In the genomic region with DNA sequence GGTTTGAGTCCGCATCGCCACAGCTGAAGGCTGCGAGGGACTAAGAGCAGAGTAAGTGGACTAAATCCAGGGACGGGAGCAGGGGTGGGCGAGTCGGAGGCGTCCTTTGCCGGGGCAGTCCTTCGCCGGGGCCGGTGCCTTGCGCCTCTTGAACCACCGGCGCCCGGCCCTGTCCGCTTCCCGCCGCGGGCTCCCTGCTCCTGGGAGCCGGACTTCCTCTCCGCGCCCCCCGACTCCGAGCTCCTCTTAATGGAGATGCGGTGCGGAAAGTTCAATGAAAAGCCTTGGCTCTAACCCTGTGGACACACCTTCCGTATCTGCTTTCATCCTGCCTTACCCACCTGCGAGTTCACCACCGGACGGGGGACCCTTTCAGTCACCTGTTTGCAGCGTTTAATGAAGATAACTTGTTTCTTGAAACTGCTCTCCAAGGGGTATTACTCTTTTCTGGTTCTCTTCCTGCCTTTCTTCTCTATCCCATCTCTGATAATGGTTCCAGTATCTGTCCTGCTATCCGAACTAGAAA, we compare ENCODE assay signal across 1 cellular context.
TF ChIP-seq lines count a peak whose summit lies in the region.

No MANE protein-coding gene starts in this region.

TF ChIP-seq in GM12878, 131 proteins besides CTCF, POLR2A, EP300 and RAD21 (continued from another document):
- TF ChIP-seq, protein P1, sequence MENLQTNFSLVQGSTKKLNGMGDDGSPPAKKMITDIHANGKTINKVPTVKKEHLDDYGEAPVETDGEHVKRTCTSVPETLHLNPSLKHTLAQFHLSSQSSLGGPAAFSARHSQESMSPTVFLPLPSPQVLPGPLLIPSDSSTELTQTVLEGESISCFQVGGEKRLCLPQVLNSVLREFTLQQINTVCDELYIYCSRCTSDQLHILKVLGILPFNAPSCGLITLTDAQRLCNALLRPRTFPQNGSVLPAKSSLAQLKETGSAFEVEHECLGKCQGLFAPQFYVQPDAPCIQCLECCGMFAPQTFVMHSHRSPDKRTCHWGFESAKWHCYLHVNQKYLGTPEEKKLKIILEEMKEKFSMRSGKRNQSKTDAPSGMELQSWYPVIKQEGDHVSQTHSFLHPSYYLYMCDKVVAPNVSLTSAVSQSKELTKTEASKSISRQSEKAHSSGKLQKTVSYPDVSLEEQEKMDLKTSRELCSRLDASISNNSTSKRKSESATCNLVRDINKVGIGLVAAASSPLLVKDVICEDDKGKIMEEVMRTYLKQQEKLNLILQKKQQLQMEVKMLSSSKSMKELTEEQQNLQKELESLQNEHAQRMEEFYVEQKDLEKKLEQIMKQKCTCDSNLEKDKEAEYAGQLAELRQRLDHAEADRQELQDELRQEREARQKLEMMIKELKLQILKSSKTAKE (IDR thresholded peaks at IDR 0.05; ENCODE audit: low read depth, poor library complexity, severe bottlenecking) = no peak
- TF ChIP-seq KAT2A (conservative IDR thresholded peaks at IDR 0.05; ENCODE audit: control insufficient read depth, low read depth, low read length) (no peak), SPI1 (IDR thresholded peaks at IDR 0.05; ENCODE audit: borderline replicate concordance, insufficient read depth, low read depth, low read length) (no peak), ASH2L (IDR thresholded peaks at IDR 0.05; ENCODE audit: borderline replicate concordance, low read depth) (peak; percentile 69; the same call in 1 of the 2 replicates), ZNF217 (IDR thresholded peaks at IDR 0.05) (no peak), NR2C2 (IDR thresholded peaks at IDR 0.05; ENCODE audit: borderline replicate concordance, control insufficient read depth, insufficient read length, low read depth) (no peak), ZNF622 (IDR thresholded peaks at IDR 0.05) (no peak), CHD1 (IDR thresholded peaks at IDR 0.05; ENCODE audit: low read depth, low read length) (0 out of 2 replicates have a peak, but pooled peaks have one; percentile 84), MYC (IDR thresholded peaks at IDR 0.05; ENCODE audit: insufficient read depth, insufficient read length, insufficient replicate concordance, low read length, severe bottlenecking) (no peak), ZNF274 (IDR thresholded peaks at IDR 0.05; ENCODE audit: insufficient read depth, insufficient read length) (no peak), DPF2 (IDR thresholded peaks at IDR 0.05) (peak; percentile 65), SMAD5 (IDR thresholded peaks at IDR 0.05; ENCODE audit: low read depth) (no peak), LARP7 (IDR thresholded peaks at IDR 0.05) (peak; percentile 81; the same call in 1 of the 2 replicates), SRF (IDR thresholded peaks at IDR 0.05; ENCODE audit: low read depth in 2 of 2, low read length in 2 of 2) (no peak), CBX5 (IDR thresholded peaks at IDR 0.05; ENCODE audit: low read depth) (peak; percentile 74; the same call in 1 of the 2 replicates)
- TF ChIP-seq, protein P2, sequence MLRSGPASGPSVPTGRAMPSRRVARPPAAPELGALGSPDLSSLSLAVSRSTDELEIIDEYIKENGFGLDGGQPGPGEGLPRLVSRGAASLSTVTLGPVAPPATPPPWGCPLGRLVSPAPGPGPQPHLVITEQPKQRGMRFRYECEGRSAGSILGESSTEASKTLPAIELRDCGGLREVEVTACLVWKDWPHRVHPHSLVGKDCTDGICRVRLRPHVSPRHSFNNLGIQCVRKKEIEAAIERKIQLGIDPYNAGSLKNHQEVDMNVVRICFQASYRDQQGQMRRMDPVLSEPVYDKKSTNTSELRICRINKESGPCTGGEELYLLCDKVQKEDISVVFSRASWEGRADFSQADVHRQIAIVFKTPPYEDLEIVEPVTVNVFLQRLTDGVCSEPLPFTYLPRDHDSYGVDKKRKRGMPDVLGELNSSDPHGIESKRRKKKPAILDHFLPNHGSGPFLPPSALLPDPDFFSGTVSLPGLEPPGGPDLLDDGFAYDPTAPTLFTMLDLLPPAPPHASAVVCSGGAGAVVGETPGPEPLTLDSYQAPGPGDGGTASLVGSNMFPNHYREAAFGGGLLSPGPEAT (IDR thresholded peaks at IDR 0.05; ENCODE audit: low read depth) = no peak
- TF ChIP-seq, protein P3, sequence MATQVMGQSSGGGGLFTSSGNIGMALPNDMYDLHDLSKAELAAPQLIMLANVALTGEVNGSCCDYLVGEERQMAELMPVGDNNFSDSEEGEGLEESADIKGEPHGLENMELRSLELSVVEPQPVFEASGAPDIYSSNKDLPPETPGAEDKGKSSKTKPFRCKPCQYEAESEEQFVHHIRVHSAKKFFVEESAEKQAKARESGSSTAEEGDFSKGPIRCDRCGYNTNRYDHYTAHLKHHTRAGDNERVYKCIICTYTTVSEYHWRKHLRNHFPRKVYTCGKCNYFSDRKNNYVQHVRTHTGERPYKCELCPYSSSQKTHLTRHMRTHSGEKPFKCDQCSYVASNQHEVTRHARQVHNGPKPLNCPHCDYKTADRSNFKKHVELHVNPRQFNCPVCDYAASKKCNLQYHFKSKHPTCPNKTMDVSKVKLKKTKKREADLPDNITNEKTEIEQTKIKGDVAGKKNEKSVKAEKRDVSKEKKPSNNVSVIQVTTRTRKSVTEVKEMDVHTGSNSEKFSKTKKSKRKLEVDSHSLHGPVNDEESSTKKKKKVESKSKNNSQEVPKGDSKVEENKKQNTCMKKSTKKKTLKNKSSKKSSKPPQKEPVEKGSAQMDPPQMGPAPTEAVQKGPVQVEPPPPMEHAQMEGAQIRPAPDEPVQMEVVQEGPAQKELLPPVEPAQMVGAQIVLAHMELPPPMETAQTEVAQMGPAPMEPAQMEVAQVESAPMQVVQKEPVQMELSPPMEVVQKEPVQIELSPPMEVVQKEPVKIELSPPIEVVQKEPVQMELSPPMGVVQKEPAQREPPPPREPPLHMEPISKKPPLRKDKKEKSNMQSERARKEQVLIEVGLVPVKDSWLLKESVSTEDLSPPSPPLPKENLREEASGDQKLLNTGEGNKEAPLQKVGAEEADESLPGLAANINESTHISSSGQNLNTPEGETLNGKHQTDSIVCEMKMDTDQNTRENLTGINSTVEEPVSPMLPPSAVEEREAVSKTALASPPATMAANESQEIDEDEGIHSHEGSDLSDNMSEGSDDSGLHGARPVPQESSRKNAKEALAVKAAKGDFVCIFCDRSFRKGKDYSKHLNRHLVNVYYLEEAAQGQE (IDR thresholded peaks at IDR 0.05; ENCODE audit: low read depth, low read length) = no peak
- TF ChIP-seq, protein P4, sequence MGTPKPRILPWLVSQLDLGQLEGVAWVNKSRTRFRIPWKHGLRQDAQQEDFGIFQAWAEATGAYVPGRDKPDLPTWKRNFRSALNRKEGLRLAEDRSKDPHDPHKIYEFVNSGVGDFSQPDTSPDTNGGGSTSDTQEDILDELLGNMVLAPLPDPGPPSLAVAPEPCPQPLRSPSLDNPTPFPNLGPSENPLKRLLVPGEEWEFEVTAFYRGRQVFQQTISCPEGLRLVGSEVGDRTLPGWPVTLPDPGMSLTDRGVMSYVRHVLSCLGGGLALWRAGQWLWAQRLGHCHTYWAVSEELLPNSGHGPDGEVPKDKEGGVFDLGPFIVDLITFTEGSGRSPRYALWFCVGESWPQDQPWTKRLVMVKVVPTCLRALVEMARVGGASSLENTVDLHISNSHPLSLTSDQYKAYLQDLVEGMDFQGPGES (IDR thresholded peaks at IDR 0.05) = no peak
- TF ChIP-seq, protein P5, sequence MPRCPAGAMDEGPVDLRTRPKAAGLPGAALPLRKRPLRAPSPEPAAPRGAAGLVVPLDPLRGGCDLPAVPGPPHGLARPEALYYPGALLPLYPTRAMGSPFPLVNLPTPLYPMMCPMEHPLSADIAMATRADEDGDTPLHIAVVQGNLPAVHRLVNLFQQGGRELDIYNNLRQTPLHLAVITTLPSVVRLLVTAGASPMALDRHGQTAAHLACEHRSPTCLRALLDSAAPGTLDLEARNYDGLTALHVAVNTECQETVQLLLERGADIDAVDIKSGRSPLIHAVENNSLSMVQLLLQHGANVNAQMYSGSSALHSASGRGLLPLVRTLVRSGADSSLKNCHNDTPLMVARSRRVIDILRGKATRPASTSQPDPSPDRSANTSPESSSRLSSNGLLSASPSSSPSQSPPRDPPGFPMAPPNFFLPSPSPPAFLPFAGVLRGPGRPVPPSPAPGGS (IDR thresholded peaks at IDR 0.05; ENCODE audit: borderline replicate concordance, insufficient read depth, low read depth, low read length, poor library complexity, severe bottlenecking) = no peak
- TF ChIP-seq, protein P6, sequence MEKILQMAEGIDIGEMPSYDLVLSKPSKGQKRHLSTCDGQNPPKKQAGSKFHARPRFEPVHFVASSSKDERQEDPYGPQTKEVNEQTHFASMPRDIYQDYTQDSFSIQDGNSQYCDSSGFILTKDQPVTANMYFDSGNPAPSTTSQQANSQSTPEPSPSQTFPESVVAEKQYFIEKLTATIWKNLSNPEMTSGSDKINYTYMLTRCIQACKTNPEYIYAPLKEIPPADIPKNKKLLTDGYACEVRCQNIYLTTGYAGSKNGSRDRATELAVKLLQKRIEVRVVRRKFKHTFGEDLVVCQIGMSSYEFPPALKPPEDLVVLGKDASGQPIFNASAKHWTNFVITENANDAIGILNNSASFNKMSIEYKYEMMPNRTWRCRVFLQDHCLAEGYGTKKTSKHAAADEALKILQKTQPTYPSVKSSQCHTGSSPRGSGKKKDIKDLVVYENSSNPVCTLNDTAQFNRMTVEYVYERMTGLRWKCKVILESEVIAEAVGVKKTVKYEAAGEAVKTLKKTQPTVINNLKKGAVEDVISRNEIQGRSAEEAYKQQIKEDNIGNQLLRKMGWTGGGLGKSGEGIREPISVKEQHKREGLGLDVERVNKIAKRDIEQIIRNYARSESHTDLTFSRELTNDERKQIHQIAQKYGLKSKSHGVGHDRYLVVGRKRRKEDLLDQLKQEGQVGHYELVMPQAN (conservative IDR thresholded peaks at IDR 0.05) = peak; percentile 76
- TF ChIP-seq, protein P7, sequence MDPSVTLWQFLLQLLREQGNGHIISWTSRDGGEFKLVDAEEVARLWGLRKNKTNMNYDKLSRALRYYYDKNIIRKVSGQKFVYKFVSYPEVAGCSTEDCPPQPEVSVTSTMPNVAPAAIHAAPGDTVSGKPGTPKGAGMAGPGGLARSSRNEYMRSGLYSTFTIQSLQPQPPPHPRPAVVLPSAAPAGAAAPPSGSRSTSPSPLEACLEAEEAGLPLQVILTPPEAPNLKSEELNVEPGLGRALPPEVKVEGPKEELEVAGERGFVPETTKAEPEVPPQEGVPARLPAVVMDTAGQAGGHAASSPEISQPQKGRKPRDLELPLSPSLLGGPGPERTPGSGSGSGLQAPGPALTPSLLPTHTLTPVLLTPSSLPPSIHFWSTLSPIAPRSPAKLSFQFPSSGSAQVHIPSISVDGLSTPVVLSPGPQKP (IDR thresholded peaks at IDR 0.05; ENCODE audit: low read depth, low read length) = no peak
- TF ChIP-seq, protein P8, sequence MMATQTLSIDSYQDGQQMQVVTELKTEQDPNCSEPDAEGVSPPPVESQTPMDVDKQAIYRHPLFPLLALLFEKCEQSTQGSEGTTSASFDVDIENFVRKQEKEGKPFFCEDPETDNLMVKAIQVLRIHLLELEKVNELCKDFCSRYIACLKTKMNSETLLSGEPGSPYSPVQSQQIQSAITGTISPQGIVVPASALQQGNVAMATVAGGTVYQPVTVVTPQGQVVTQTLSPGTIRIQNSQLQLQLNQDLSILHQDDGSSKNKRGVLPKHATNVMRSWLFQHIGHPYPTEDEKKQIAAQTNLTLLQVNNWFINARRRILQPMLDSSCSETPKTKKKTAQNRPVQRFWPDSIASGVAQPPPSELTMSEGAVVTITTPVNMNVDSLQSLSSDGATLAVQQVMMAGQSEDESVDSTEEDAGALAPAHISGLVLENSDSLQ (IDR thresholded peaks at IDR 0.05) = no peak; the same call in 1 of the 2 replicates
- TF ChIP-seq, protein P9, sequence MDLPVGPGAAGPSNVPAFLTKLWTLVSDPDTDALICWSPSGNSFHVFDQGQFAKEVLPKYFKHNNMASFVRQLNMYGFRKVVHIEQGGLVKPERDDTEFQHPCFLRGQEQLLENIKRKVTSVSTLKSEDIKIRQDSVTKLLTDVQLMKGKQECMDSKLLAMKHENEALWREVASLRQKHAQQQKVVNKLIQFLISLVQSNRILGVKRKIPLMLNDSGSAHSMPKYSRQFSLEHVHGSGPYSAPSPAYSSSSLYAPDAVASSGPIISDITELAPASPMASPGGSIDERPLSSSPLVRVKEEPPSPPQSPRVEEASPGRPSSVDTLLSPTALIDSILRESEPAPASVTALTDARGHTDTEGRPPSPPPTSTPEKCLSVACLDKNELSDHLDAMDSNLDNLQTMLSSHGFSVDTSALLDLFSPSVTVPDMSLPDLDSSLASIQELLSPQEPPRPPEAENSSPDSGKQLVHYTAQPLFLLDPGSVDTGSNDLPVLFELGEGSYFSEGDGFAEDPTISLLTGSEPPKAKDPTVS (IDR thresholded peaks at IDR 0.05; ENCODE audit: low read depth, low read length) = no peak
- TF ChIP-seq, protein P10, sequence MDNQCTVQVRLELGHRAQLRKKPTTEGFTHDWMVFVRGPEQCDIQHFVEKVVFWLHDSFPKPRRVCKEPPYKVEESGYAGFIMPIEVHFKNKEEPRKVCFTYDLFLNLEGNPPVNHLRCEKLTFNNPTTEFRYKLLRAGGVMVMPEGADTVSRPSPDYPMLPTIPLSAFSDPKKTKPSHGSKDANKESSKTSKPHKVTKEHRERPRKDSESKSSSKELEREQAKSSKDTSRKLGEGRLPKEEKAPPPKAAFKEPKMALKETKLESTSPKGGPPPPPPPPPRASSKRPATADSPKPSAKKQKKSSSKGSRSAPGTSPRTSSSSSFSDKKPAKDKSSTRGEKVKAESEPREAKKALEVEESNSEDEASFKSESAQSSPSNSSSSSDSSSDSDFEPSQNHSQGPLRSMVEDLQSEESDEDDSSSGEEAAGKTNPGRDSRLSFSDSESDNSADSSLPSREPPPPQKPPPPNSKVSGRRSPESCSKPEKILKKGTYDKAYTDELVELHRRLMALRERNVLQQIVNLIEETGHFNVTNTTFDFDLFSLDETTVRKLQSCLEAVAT (IDR thresholded peaks at IDR 0.05) = no peak
